Comparison of ENCODE assay signal across 15 cellular contexts in genomic region chr12:78928200-78929074, GRCh38.
DNase-seq lines count a peak whose midpoint lies in the region; ATAC-seq and TF ChIP-seq lines count a peak whose summit lies in the region.
"Had no signal": no experiment of that assay in that cellular context is flagged by ENCODE, and none has a peak within 500 bp of the region (broad histone marks: within the 10 kb centered on the region; RNA-seq: fewer than 3 reads in every experiment).

No MANE protein-coding gene starts in this region.

- no peak for TF ChIP-seq CTCF in cardiac fibroblast (IDR thresholded peaks at IDR 0.05; ENCODE audit: low read depth, low read length)
- no peak for TF ChIP-seq CTCF in suprapubic skin (IDR thresholded peaks at IDR 0.05)

- H3K36me3 ChIP-seq in mesenchymal stem cell (ENCODE audit: control insufficient read depth in 1 of 2, insufficient read depth in 2 of 2, low read depth in 1 of 2, low read length in 2 of 2) = no peaks in the 10 kb centered on the region
- H3K36me3 ChIP-seq in suprapubic skin = no peaks in the 10 kb centered on the region

- no peak overlapping the region for H3K27ac ChIP-seq in mesenchymal stem cell (ENCODE audit: low read length, poor library complexity, severe bottlenecking)
- no peak overlapping the region for H3K27ac ChIP-seq in suprapubic skin

- H3K23ac ChIP-seq in mesenchymal stem cell (ENCODE audit: low read length in 2 of 2) = no peak overlapping the region

- H2AFZ ChIP-seq in mesenchymal stem cell (ENCODE audit: low read depth, low read length) = no peak overlapping the region

- H3K79me1 ChIP-seq in mesenchymal stem cell (replicated peaks; ENCODE audit: low read length, poor library complexity, severe bottlenecking) = peaks cover 1% of the 10 kb centered on the region

- H2BK120ac ChIP-seq in mesenchymal stem cell (ENCODE audit: low read depth, low read length) = no peak overlapping the region

- no peaks in the 10 kb centered on the region for H3K27me3 ChIP-seq in mesenchymal stem cell (ENCODE audit: control insufficient read depth in 1 of 2, insufficient read depth in 1 of 2, low read length in 2 of 2)
- H3K27me3 ChIP-seq in suprapubic skin = no peaks in the 10 kb centered on the region

- no peak overlapping the region for H2BK12ac ChIP-seq in mesenchymal stem cell (ENCODE audit: low read length in 2 of 2)

- no peak for TF ChIP-seq EP300 in suprapubic skin (IDR thresholded peaks at IDR 0.05)

- H2BK15ac ChIP-seq in mesenchymal stem cell (ENCODE audit: low read depth, poor library complexity, severe bottlenecking) = no peak overlapping the region

- TF ChIP-seq POLR2A in suprapubic skin (IDR thresholded peaks at IDR 0.05) = no peak

- H3K9ac ChIP-seq in mesenchymal stem cell (ENCODE audit: low read length) = no peak overlapping the region

- H3K4ac ChIP-seq in mesenchymal stem cell (ENCODE audit: low read depth in 1 of 2, low read length in 2 of 2) = no peak overlapping the region

- no peak overlapping the region for H3K14ac ChIP-seq in mesenchymal stem cell (ENCODE audit: low read length in 2 of 2)

- peak; percentile 72 for DNase-seq in Daoy (ENCODE audit: low read depth)
- DNase-seq in NCI-H460 (ENCODE audit: extremely low read depth, low read depth) = peak; percentile 92
- peak; percentile 52 to 76 for DNase-seq in cardiac fibroblast (ENCODE audit: low read depth in 2 of 2)
- DNase-seq in mesenchymal stem cell = peak; percentile 80
- DNase-seq in ureter (ENCODE audit: low spot score) = no peak
- no peak for DNase-seq in suprapubic skin (ENCODE audit: low spot score in 2 of 2)
- no peak for DNase-seq in NCI-H1092 (lab: John Stamatoyannopoulos, UW)
- DNase-seq: activated CD4-positive, alpha-beta T cell treated with anti-CD3 and anti-CD28 coated beads for 36 hours; caudate nucleus; CD8-positive, alpha-beta T cell; NCI-H1436; NK-92 treated with Interleukin-12 subunit alpha and Interleukin-12 subunit beta, amount 100 ng/mL, for 24 hours; right cardiac atrium; T-cell had no signal

- no peak overlapping the region for H2AK5ac ChIP-seq in mesenchymal stem cell (ENCODE audit: low read length, severe bottlenecking)

- H3K4me1 ChIP-seq in mesenchymal stem cell (ENCODE audit: control insufficient read depth, insufficient read depth, low read depth, low read length) (no peaks in the 10 kb centered on the region), suprapubic skin (no peaks in the 10 kb centered on the region)

- no peak overlapping the region for H4K8ac ChIP-seq in mesenchymal stem cell (ENCODE audit: low read length)

- no peak overlapping the region for H3K4me2 ChIP-seq in mesenchymal stem cell (ENCODE audit: low read length, poor library complexity, severe bottlenecking)

- ATAC-seq in HG03354 (IDR thresholded peaks at IDR 0.05; ENCODE audit: poor library complexity, severe bottlenecking, unreplicated experiment) = no peak
- ATAC-seq: activated CD4-positive, alpha-beta T cell treated with anti-CD3 and anti-CD28 coated beads for 36 hours; CD8-positive, alpha-beta T cell; right cardiac atrium; T-cell had no signal

- no peak overlapping the region for H2BK5ac ChIP-seq in mesenchymal stem cell (ENCODE audit: low read depth, low read length, poor library complexity, severe bottlenecking)

- 13% methylated on average over 2 of the region's 5 CpGs for WGBS in mesenchymal stem cell
- 81% methylated on average over 5 of the region's 5 CpGs for WGBS in suprapubic skin

- H3K4me3 ChIP-seq in cardiac fibroblast (replicated peaks in 1 of 2; ENCODE audit: low read depth in 2 of 2, low read length in 2 of 2) = no peak overlapping the region
- no peak overlapping the region for H3K4me3 ChIP-seq in mesenchymal stem cell (ENCODE audit: insufficient read depth in 1 of 2, low read depth in 1 of 2, low read length in 2 of 2)
- no peak overlapping the region for H3K4me3 ChIP-seq in suprapubic skin

- no peak overlapping the region for H4K91ac ChIP-seq in mesenchymal stem cell (ENCODE audit: low read length)

- H3K9me3 ChIP-seq in mesenchymal stem cell (ENCODE audit: control insufficient read depth, low read length) = no peaks in the 10 kb centered on the region
- H3K9me3 ChIP-seq in suprapubic skin = no peaks in the 10 kb centered on the region

- no peak overlapping the region for H3K18ac ChIP-seq in mesenchymal stem cell (ENCODE audit: low read depth in 1 of 2, low read length in 2 of 2)

Comparison
In these comparisons a context has a peak if more than half of its experiments do, and no peak if none do; other contexts are left out.
1. DNase-seq: peak in Daoy (single experiment), NCI-H460 (single experiment), cardiac fibroblast (2 of 2) and mesenchymal stem cell (single experiment); none in ureter (single experiment), suprapubic skin (0 of 2) and NCI-H1092 (single experiment).